In genomic region chr21:25964926-25965325, GRCh38 we compare ENCODE assay signal across 21 cellular contexts.
"Had no signal": no experiment of that assay in that cellular context is flagged by ENCODE, and none has a peak within 500 bp of the region (broad histone marks: within the 10 kb centered on the region; RNA-seq: fewer than 3 reads in every experiment).

No MANE protein-coding gene starts in this region.

- DNase-seq: activated naive CD4-positive, alpha-beta T cell; activated T-cell treated with anti-CD3 and anti-CD28 coated beads, Interleukin-2, amount 50 U/mL, for 1 hour; adrenal gland; erythroblast; foreskin melanocyte; immature natural killer cell; kidney glomerular epithelial cell; left ventricle myocardium superior; mammary epithelial cell; midbrain; ovary; psoas muscle; stimulated activated CD4-positive, alpha-beta T cell treated with anti-CD3 and anti-CD28 coated beads, Interleukin-4, amount 100 ng/mL, for 24 hours; stimulated activated naive CD4-positive, alpha-beta T cell treated with Interleukin-2 at 50 U/mL for 16 hours; T-helper 1 cell; upper lobe of left lung; WERI-Rb-1 had no signal

- H3K4me3 Mint-ChIP-seq: activated naive CD8-positive, alpha-beta T cell; central memory CD8-positive, alpha-beta T cell; immature natural killer cell; natural killer cell treated with Interleukin-12 subunit alpha and Interleukin-12 subunit beta and Interleukin-15 and Interleukin-18, amount 100 ng/mL, for 72 hours had no signal

- H3K27me3 ChIP-seq: adrenal gland, ovary, right atrium auricular region, upper lobe of left lung had no signal

- H3K4me3 ChIP-seq: adrenal gland, ovary, psoas muscle, right atrium auricular region, upper lobe of left lung had no signal

- H3K9me3 ChIP-seq: adrenal gland, ovary, psoas muscle, right atrium auricular region, upper lobe of left lung had no signal

- H3K27ac Mint-ChIP-seq: activated naive CD8-positive, alpha-beta T cell; immature natural killer cell; natural killer cell treated with Interleukin-12 subunit alpha and Interleukin-12 subunit beta and Interleukin-15 and Interleukin-18, amount 100 ng/mL, for 72 hours had no signal

- H3K36me3 Mint-ChIP-seq: natural killer cell treated with Interleukin-12 subunit alpha and Interleukin-12 subunit beta and Interleukin-15 and Interleukin-18, amount 100 ng/mL, for 72 hours had no signal

- H3K27ac ChIP-seq: ovary, psoas muscle, right atrium auricular region, WERI-Rb-1 had no signal

- ATAC-seq: left ventricle myocardium superior; natural killer cell treated with Interleukin-12 subunit alpha and Interleukin-12 subunit beta and Interleukin-15 and Interleukin-18, amount 100 ng/mL, for 72 hours; psoas muscle had no signal

- H3K9me3 Mint-ChIP-seq: central memory CD8-positive, alpha-beta T cell; immature natural killer cell; natural killer cell treated with Interleukin-12 subunit alpha and Interleukin-12 subunit beta and Interleukin-15 and Interleukin-18, amount 100 ng/mL, for 72 hours had no signal

- H3K36me3 ChIP-seq: adrenal gland, ovary, right atrium auricular region, upper lobe of left lung had no signal

- H3K4me1 ChIP-seq: psoas muscle had no signal

- H3K27me3 Mint-ChIP-seq: activated naive CD8-positive, alpha-beta T cell; central memory CD8-positive, alpha-beta T cell; natural killer cell treated with Interleukin-12 subunit alpha and Interleukin-12 subunit beta and Interleukin-15 and Interleukin-18, amount 100 ng/mL, for 72 hours had no signal
